8 cellular contexts compared by ENCODE assay signal in the genomic region with DNA sequence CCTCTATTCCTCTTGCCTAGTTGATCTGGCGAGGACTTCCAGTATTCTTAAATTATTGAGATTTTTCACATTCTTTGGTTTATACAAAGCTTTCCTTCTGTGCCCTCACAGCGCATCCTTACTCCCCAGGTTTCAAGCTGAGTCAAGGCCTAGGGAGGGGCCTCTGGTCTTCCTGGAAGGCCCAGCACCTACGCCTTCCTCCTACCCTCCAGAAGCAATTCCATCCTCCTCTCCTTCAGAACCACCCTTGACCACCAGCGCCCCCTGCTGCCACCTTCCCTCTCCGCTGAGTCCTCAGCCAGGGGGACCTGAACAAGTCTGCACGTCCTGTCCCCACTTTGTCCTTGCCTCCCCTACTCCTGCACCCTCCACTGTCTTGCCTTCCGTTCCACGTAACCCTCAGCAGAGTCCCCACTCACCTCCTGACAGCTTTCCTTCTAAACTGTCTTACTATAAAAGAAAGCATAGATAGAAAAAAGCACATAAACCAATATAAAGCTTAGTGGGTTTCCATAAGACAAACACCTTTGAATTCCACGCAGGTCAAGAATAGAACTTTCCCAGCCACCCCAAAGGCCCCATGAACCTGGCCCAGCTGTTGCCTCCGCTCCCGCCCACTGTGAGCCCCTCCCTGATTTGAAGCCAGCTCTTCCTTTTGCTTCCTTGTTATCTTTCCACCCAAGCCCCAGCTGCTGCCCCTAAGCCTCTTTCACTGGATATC.
DNase-seq lines count a peak whose midpoint lies in the region; TF ChIP-seq lines count a peak whose summit lies in the region.

No MANE protein-coding gene starts in this region.

- no peaks in the 10 kb centered on the region for H3K36me3 Mint-ChIP-seq in activated T-helper 1 cell treated with anti-CD3 and anti-CD28 coated beads, Interleukin-12 subunit alpha, Interleukin-12 subunit beta, Interleukin-2, Interleukin-4 antibody, amounts not matched to agents 30 ng/mL and 10 ng/mL and 1 ng/mL, durations not matched to agents 14 hours and 24 hours and 36 hours (ENCODE audit: low read depth)

- no peaks in the 10 kb centered on the region for H3K4me1 Mint-ChIP-seq in activated T-helper 1 cell treated with anti-CD3 and anti-CD28 coated beads, Interleukin-12 subunit alpha, Interleukin-12 subunit beta, Interleukin-2, Interleukin-4 antibody, amounts not matched to agents 30 ng/mL and 10 ng/mL and 1 ng/mL, durations not matched to agents 14 hours and 24 hours and 36 hours (ENCODE audit: low read depth)

- H3K4me3 Mint-ChIP-seq in activated T-helper 1 cell treated with anti-CD3 and anti-CD28 coated beads, Interleukin-12 subunit alpha, Interleukin-12 subunit beta, Interleukin-2, Interleukin-4 antibody, amounts not matched to agents 30 ng/mL and 10 ng/mL and 1 ng/mL, durations not matched to agents 14 hours and 24 hours and 36 hours: no peak overlapping the region

- POLR2A ChIA-PET in GM10248 (lab: Yijun Ruan, JAX): no interaction called here

- TF ChIP-seq CTCF in GM10248 (IDR thresholded peaks at IDR 0.05; ENCODE audit: control extremely low read depth, extremely low read depth, low read depth, missing control alignments): peak; percentile 65

- H3K4me3 ChIP-seq in Jurkat, Clone E6-1 (ENCODE audit: low read length): no peak overlapping the region

- H3K27ac ChIP-seq in caudate nucleus (ENCODE audit: low read depth, low read length): no peak overlapping the region

- intact Hi-C loops in activated T-helper 1 cell treated with anti-CD3 and anti-CD28 coated beads, Interleukin-12 subunit alpha, Interleukin-12 subunit beta, Interleukin-2, Interleukin-4 antibody, amounts not matched to agents 30 ng/mL and 10 ng/mL and 1 ng/mL, durations not matched to agents 14 hours and 24 hours and 36 hours (cut with micrococcal nuclease): loop anchor here (1.0 to 10.0 kb wide), 2 partner anchors 326 to 1248 kb away; no protein-coding TSS in a partner anchor

- CTCF ChIA-PET in GM10248 (lab: Yijun Ruan, JAX): interaction anchor here (0.6 to 2.4 kb wide), 18 partner anchors 8 to 1248 kb away, joined by 3 to 16 read pairs (median 4); no protein-coding TSS in a partner anchor

- H3K27ac Mint-ChIP-seq in activated T-helper 1 cell treated with anti-CD3 and anti-CD28 coated beads, Interleukin-12 subunit alpha, Interleukin-12 subunit beta, Interleukin-2, Interleukin-4 antibody, amounts not matched to agents 30 ng/mL and 10 ng/mL and 1 ng/mL, durations not matched to agents 14 hours and 24 hours and 36 hours: no peak overlapping the region

- H3K9me3 Mint-ChIP-seq in activated T-helper 1 cell treated with anti-CD3 and anti-CD28 coated beads, Interleukin-12 subunit alpha, Interleukin-12 subunit beta, Interleukin-2, Interleukin-4 antibody, amounts not matched to agents 30 ng/mL and 10 ng/mL and 1 ng/mL, durations not matched to agents 14 hours and 24 hours and 36 hours: no peaks in the 10 kb centered on the region

- no peaks in the 10 kb centered on the region for H3K27me3 Mint-ChIP-seq in activated T-helper 1 cell treated with anti-CD3 and anti-CD28 coated beads, Interleukin-12 subunit alpha, Interleukin-12 subunit beta, Interleukin-2, Interleukin-4 antibody, amounts not matched to agents 30 ng/mL and 10 ng/mL and 1 ng/mL, durations not matched to agents 14 hours and 24 hours and 36 hours (ENCODE audit: insufficient read depth)

- DNase-seq in GM10248 (ENCODE audit: extremely low spot score): peak; percentile 76
- peak; percentile 36 for DNase-seq in Jurkat, Clone E6-1 (ENCODE audit: low read depth, low spot score)
- DNase-seq in SW 1271 (lab: John Stamatoyannopoulos, UW): peak; percentile 43 to 74
- DNase-seq in caudate nucleus (lab: John Stamatoyannopoulos, UW): peak in 40 of 61 donors; percentile 4 to 72 (median 36)
- DNase-seq in left kidney (ENCODE audit: low read depth, low spot score): peak; percentile 78
- peak; percentile 54 for DNase-seq in stimulated activated CD4-positive, alpha-beta T cell treated with anti-CD3 and anti-CD28 coated beads, Interleukin-4, amount 100 ng/mL, for 24 hours
- DNase-seq in activated T-helper 1 cell treated with anti-CD3 and anti-CD28 coated beads, Interleukin-12 subunit alpha, Interleukin-12 subunit beta, Interleukin-2, Interleukin-4 antibody, amounts not matched to agents 30 ng/mL and 10 ng/mL and 1 ng/mL, durations not matched to agents 14 hours and 24 hours and 36 hours (ENCODE audit: low spot score): no peak
- no peak for DNase-seq in SHP77 treated with DMSO at 0.1 percent for 48 hours (lab: John Stamatoyannopoulos, UW)

Comparison
In these comparisons a context has a peak if more than half of its experiments do, and no peak if none do; other contexts are left out.
1. DNase-seq: peak in GM10248 (single experiment), Jurkat, Clone E6-1 (single experiment), SW 1271 (2 of 2), caudate nucleus (40 of 61), left kidney (single experiment) and stimulated activated CD4-positive, alpha-beta T cell treated with anti-CD3 and anti-CD28 coated beads, Interleukin-4, amount 100 ng/mL, for 24 hours (single experiment); none in activated T-helper 1 cell treated with anti-CD3 and anti-CD28 coated beads, Interleukin-12 subunit alpha, Interleukin-12 subunit beta, Interleukin-2, Interleukin-4 antibody, amounts not matched to agents 30 ng/mL and 10 ng/mL and 1 ng/mL, durations not matched to agents 14 hours and 24 hours and 36 hours (single experiment) and SHP77 treated with DMSO at 0.1 percent for 48 hours (single experiment).